In the genomic region with DNA sequence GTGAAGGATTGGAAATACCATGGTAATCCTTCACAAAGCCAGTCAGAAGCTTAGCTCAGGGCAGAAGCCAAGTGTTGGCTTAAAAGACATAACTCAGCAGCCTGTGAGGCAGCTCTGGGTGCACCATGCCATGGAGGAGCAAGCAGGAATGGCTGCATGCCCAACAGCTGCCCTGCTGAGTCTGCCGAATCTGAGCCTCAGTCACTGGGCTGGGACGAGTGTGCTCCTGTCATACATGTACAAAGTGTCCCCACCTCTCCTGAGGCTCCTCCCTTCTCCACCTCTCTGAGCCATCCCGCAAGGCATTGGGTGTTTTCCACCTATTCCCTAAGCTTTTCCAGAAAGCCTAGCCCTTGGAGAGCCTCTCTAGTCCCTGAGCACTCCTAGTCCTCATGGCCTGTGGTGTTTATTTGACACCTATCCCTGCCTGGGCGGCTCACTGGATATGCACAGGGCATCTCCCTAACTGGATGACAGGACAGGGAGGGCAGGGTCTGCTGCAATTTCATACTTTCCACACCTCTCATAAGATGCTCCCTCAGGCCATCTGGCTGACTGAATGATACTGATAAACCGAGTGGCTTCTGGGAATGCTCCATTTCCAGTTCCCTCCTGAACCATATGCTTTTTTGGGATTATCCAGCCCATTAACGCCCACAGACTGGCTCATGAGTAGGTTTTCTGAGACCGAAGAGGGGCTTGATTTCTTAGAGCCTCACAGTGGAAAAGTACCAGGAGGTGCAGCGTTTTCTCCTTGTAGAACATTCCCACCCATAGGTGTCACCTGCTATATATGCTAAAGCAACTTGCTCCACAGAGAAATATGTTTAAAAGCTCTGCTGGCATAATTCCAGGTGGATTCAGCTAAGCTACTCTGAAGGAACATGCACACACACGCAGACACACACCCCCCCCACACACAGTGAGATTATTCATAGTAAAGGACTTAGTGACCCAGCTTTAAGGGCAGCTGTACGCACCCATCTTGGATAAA, we compare ENCODE assay signal across 14 cellular contexts.
DNase-seq lines count a peak whose midpoint lies in the region; ATAC-seq, FAIRE-seq and TF ChIP-seq lines count a peak whose summit lies in the region.
"Had no signal": no experiment of that assay in that cellular context is flagged by ENCODE, and none has a peak within 500 bp of the region (broad histone marks: within the 10 kb centered on the region; RNA-seq: fewer than 3 reads in every experiment).

No MANE protein-coding gene starts in this region.

- no peak for FAIRE-seq in H54 (lab: Jason Lieb, UNC)

- H3K4me3 Mint-ChIP-seq in T-helper 2 cell treated with Interferon-gamma antibody and Interleukin-4, amounts not matched to agents 5 μg/mL and 100 μg/mL, for 36 hours: no peak overlapping the region
- H3K4me3 Mint-ChIP-seq: activated CD4-positive, alpha-beta T cell treated with anti-CD3 and anti-CD28 coated beads, Interleukin-2, amount 10 ng/mL, durations not matched to agents 7 days and 5 days; activated naive CD4-positive, alpha-beta T cell treated with anti-CD3 and anti-CD28 coated beads, Interleukin-2, amount 50 U/mL, for 24 hours; CD4-positive, CD25-positive, alpha-beta regulatory T cell had no signal

- H3K9me3 ChIP-seq in skeletal muscle tissue (ENCODE audit: control insufficient read depth in 3 of 3, low read length in 3 of 3): no peaks in the 10 kb centered on the region
- H3K9me3 ChIP-seq: gastroesophageal sphincter, ovary had no signal

- no peaks in the 10 kb centered on the region for H3K36me3 Mint-ChIP-seq in T-helper 2 cell treated with Interferon-gamma antibody and Interleukin-4, amounts not matched to agents 5 μg/mL and 100 μg/mL, for 36 hours (ENCODE audit: low read depth)
- H3K36me3 Mint-ChIP-seq: activated naive CD4-positive, alpha-beta T cell treated with anti-CD3 and anti-CD28 coated beads, Interleukin-2, amount 50 U/mL, for 24 hours; CD4-positive, CD25-positive, alpha-beta regulatory T cell had no signal

- H3K27me3 Mint-ChIP-seq in T-helper 2 cell treated with Interferon-gamma antibody and Interleukin-4, amounts not matched to agents 5 μg/mL and 100 μg/mL, for 36 hours (ENCODE audit: low read depth): peaks cover 7% of the 10 kb centered on the region

- H3K4me3 ChIP-seq in dorsolateral prefrontal cortex (no peak overlapping the region), skeletal muscle tissue (ENCODE audit: low read length in 3 of 3) (no peak overlapping the region)
- H3K4me3 ChIP-seq: coronary artery, gastroesophageal sphincter, ovary had no signal

- H3K27me3 ChIP-seq in dorsolateral prefrontal cortex: no peaks in the 10 kb centered on the region
- peaks cover 0 to 3% (median 0%) of the 10 kb centered on the region in 3 donors for H3K27me3 ChIP-seq in skeletal muscle tissue (ENCODE audit: control insufficient read depth in 3 of 3, insufficient read depth in 3 of 3, low read length in 3 of 3)
- H3K27me3 ChIP-seq: ovary had no signal

- TF ChIP-seq POLR2A in H54 (IDR thresholded peaks at IDR 0.05; ENCODE audit: low read depth, low read length): no peak

- H3K9ac ChIP-seq in skeletal muscle tissue (ENCODE audit: low read depth in 1 of 3, low read length in 3 of 3): no peak overlapping the region

- ATAC-seq in left lobe of liver: no peak
- ATAC-seq: gastroesophageal sphincter had no signal

- no peak for TF ChIP-seq CTCF in dorsolateral prefrontal cortex (IDR thresholded peaks at IDR 0.05 in 54 of 56, conservative IDR thresholded peaks at IDR 0.05 in 2 of 56; ENCODE audit: low read depth in 1 of 56, partially characterized antibody in 56 of 56)

- intact Hi-C loops in dorsolateral prefrontal cortex (cut with DNase I): loop anchor here in 1 of 2 donors (5.0 kb wide), 1 partner anchor 114 kb away; no protein-coding TSS in a partner anchor

- H3K4me1 Mint-ChIP-seq in T-helper 2 cell treated with Interferon-gamma antibody and Interleukin-4, amounts not matched to agents 5 μg/mL and 100 μg/mL, for 36 hours (ENCODE audit: low read depth): no peaks in the 10 kb centered on the region
- H3K4me1 Mint-ChIP-seq: activated CD4-positive, alpha-beta T cell treated with anti-CD3 and anti-CD28 coated beads, Interleukin-2, amount 10 ng/mL, durations not matched to agents 7 days and 5 days; activated naive CD4-positive, alpha-beta T cell treated with anti-CD3 and anti-CD28 coated beads, Interleukin-2, amount 50 U/mL, for 24 hours; CD4-positive, CD25-positive, alpha-beta regulatory T cell had no signal

- H3K4me1 ChIP-seq in skeletal muscle tissue (ENCODE audit: control insufficient read depth in 3 of 3, insufficient read depth in 3 of 3, low read length in 3 of 3): peaks cover 0 to 7% (median 2%) of the 10 kb centered on the region in 3 donors
- H3K4me1 ChIP-seq: gastroesophageal sphincter had no signal

- no peaks in the 10 kb centered on the region for H3K36me3 ChIP-seq in skeletal muscle tissue (ENCODE audit: control insufficient read depth in 3 of 3, insufficient read depth in 3 of 3, low read length in 3 of 3)
- H3K36me3 ChIP-seq: gastroesophageal sphincter, ovary had no signal

- H3K9me3 Mint-ChIP-seq in T-helper 2 cell treated with Interferon-gamma antibody and Interleukin-4, amounts not matched to agents 5 μg/mL and 100 μg/mL, for 36 hours: no peaks in the 10 kb centered on the region
- H3K9me3 Mint-ChIP-seq: activated CD4-positive, alpha-beta T cell treated with anti-CD3 and anti-CD28 coated beads, Interleukin-2, amount 10 ng/mL, durations not matched to agents 7 days and 5 days; activated naive CD4-positive, alpha-beta T cell treated with anti-CD3 and anti-CD28 coated beads, Interleukin-2, amount 50 U/mL, for 24 hours; CD4-positive, CD25-positive, alpha-beta regulatory T cell had no signal

- peak; percentile 5 for DNase-seq in M059J (ENCODE audit: low read depth)
- DNase-seq in NCI-H510A treated with DMSO at 0.1 percent for 48 hours (lab: John Stamatoyannopoulos, UW): peak; percentile 73
- peak in 5 of 10 donors; percentile 11 to 50 (median 39) for DNase-seq in dorsolateral prefrontal cortex
- no peak for DNase-seq in left lobe of liver (ENCODE audit: low spot score)
- DNase-seq in A172 (ENCODE audit: low spot score): no peak
- no peak for DNase-seq in H54 (ENCODE audit: insufficient read length, low spot score)
- DNase-seq in T-helper 2 cell treated with Interferon-gamma antibody and Interleukin-4, amounts not matched to agents 5 μg/mL and 100 μg/mL, for 36 hours (ENCODE audit: low spot score): no peak
- DNase-seq: activated CD4-positive, alpha-beta T cell treated with anti-CD3 and anti-CD28 coated beads, Interleukin-2, amount 10 ng/mL, durations not matched to agents 7 days and 5 days; CD4-positive, CD25-positive, alpha-beta regulatory T cell; ovary had no signal

- no peak overlapping the region for H3K27ac Mint-ChIP-seq in T-helper 2 cell treated with Interferon-gamma antibody and Interleukin-4, amounts not matched to agents 5 μg/mL and 100 μg/mL, for 36 hours
- H3K27ac Mint-ChIP-seq: activated CD4-positive, alpha-beta T cell treated with anti-CD3 and anti-CD28 coated beads, Interleukin-2, amount 10 ng/mL, durations not matched to agents 7 days and 5 days; activated naive CD4-positive, alpha-beta T cell treated with anti-CD3 and anti-CD28 coated beads, Interleukin-2, amount 50 U/mL, for 24 hours; CD4-positive, CD25-positive, alpha-beta regulatory T cell had no signal

- peak overlapping the region in 50 of 59 donors; percentile 1 to 82 (median 49) for H3K27ac ChIP-seq in dorsolateral prefrontal cortex
- H3K27ac ChIP-seq in skeletal muscle tissue (ENCODE audit: low read depth, low read length): peak overlapping the region; percentile 34
- H3K27ac ChIP-seq: coronary artery, gastroesophageal sphincter, ovary had no signal

Comparison
In these comparisons a context has a peak if more than half of its experiments do, and no peak if none do; other contexts are left out.
1. DNase-seq: peak in M059J (single experiment) and NCI-H510A treated with DMSO at 0.1 percent for 48 hours (single experiment); none in left lobe of liver (single experiment), A172 (single experiment), H54 (single experiment) and T-helper 2 cell treated with Interferon-gamma antibody and Interleukin-4, amounts not matched to agents 5 μg/mL and 100 μg/mL, for 36 hours (single experiment).